Comparison of ENCODE assay signal across 8 cellular contexts in the genomic region with DNA sequence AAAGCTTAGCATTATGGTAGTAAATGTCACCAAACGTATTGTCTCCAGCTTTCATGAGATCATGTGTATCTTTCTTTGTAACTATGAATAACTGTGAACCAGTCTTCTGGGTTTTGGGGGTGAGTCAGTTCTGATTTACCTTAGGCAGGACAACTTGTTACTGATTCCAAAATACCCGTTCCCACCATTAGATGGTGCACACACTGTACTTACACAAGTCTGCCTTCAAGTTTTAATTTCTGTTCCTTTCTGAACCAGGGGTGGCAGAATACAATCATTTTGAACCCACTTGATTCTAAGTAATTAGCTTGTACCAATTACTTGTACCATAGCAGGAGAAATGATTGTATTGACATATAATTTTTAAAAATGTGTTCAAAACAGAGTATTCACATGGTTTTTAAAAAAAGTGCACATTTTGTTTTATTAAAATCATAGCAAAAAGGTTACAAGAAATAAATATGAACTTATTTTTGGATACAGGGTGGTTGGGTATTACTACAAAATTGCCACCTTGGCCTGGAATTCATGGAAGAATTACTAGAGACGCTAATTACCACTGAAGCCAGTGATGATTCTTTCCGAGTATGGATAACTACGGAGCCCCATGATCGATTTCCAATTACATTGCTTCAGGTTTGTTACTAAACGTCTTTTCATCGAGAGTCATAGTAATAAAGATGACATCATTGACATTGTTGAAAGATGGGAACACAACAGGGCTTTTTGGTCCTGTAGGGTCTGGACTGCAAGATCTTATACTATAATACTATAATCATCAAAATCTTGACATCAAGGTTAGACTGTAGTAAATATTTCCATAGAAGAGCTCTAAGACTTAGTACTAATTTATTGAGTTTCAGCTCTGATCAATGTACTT.
A peak's percentile ranks its signal among the peaks of the same experiment; 100 is the strongest.
DNase-seq lines count a peak whose midpoint lies in the region; ATAC-seq and TF ChIP-seq lines count a peak whose summit lies in the region.

No MANE protein-coding gene starts in this region.

- no peak overlapping the region for H3K27ac Mint-ChIP-seq in activated naive CD4-positive, alpha-beta T cell treated with anti-CD3 and anti-CD28 coated beads for 36 hours

- peak; percentile 63 to 75 for ATAC-seq in upper lobe of left lung (ENCODE audit: low FRiP score in 2 of 2)
- no peak for ATAC-seq in GM19324 (IDR thresholded peaks at IDR 0.05; ENCODE audit: low FRiP score, unreplicated experiment)

- TF ChIP-seq EP300 in Ishikawa (IDR thresholded peaks at IDR 0.05; ENCODE audit: borderline replicate concordance) (no peak), upper lobe of left lung (IDR thresholded peaks at IDR 0.05) (no peak)

- no peaks in the 10 kb centered on the region for H3K9me3 Mint-ChIP-seq in activated naive CD4-positive, alpha-beta T cell treated with anti-CD3 and anti-CD28 coated beads for 36 hours

- no peaks in the 10 kb centered on the region for H3K79me2 ChIP-seq in OCI-LY7 (ENCODE audit: insufficient read depth, low read depth, low read length)

- H3K27me3 Mint-ChIP-seq in activated naive CD4-positive, alpha-beta T cell treated with anti-CD3 and anti-CD28 coated beads for 36 hours (ENCODE audit: low read depth), result no peaks in the 10 kb centered on the region

- H3K36me3 ChIP-seq in OCI-LY7 (ENCODE audit: insufficient read depth, low read length) (no peaks in the 10 kb centered on the region), upper lobe of left lung (no peaks in the 10 kb centered on the region)

- WGBS in upper lobe of left lung, 2 donors, result 69 to 73% methylated on average over 8 of the region's 8 CpGs

- DNase-seq in activated naive CD4-positive, alpha-beta T cell treated with anti-CD3 and anti-CD28 coated beads for 36 hours, result peak; percentile 60
- DNase-seq in activated naive CD4-positive, alpha-beta T cell treated with Interleukin-2 at 50 U/mL for 16 hours, result no peak
- DNase-seq in OCI-LY7 (ENCODE audit: low spot score), result peak; percentile 52
- peak; percentile 4 for DNase-seq in central memory CD4-positive, alpha-beta T cell
- peak; percentile 76 for DNase-seq in left kidney (ENCODE audit: low read depth, low spot score)
- no peak for DNase-seq in upper lobe of left lung

- no peaks in the 10 kb centered on the region for H3K9me3 ChIP-seq in OCI-LY7 (ENCODE audit: low read length)
- H3K9me3 ChIP-seq in upper lobe of left lung, result no peaks in the 10 kb centered on the region

- H2AFZ ChIP-seq in OCI-LY7 (ENCODE audit: low read length), result no peak overlapping the region

- no peak overlapping the region for H3K27ac ChIP-seq in OCI-LY7 (ENCODE audit: low read depth, low read length, poor library complexity, severe bottlenecking)
- no peak overlapping the region for H3K27ac ChIP-seq in upper lobe of left lung

- intact Hi-C loops in activated naive CD4-positive, alpha-beta T cell treated with anti-CD3 and anti-CD28 coated beads for 36 hours (cut with micrococcal nuclease), result loop anchor here (1.0 to 2.0 kb wide), 5 partner anchors 101 to 330 kb away; a partner anchor contains a TSS
- intact Hi-C loops in OCI-LY7 (cut with micrococcal nuclease; ENCODE audit: unreplicated experiment), result loop anchor here (10.0 kb wide), 1 partner anchor 331 kb away; no protein-coding TSS in a partner anchor

- H3K4me3 Mint-ChIP-seq in activated naive CD4-positive, alpha-beta T cell treated with anti-CD3 and anti-CD28 coated beads for 36 hours, result no peak overlapping the region

- no peaks in the 10 kb centered on the region for H3K9me2 ChIP-seq in OCI-LY7 (ENCODE audit: insufficient read depth, low read length)

- H3K36me3 Mint-ChIP-seq in activated naive CD4-positive, alpha-beta T cell treated with anti-CD3 and anti-CD28 coated beads for 36 hours (ENCODE audit: low read depth), result no peaks in the 10 kb centered on the region

- H3K4me3 ChIP-seq in OCI-LY7 (ENCODE audit: low read depth, low read length, poor library complexity, severe bottlenecking) (no peak overlapping the region), upper lobe of left lung (no peak overlapping the region)

- peak; percentile 70 for TF ChIP-seq RAD21 in Ishikawa (IDR thresholded peaks at IDR 0.05; ENCODE audit: low read depth)

- no peaks in the 10 kb centered on the region for H4K20me1 ChIP-seq in OCI-LY7 (ENCODE audit: insufficient read depth, low read length)

- no peaks in the 10 kb centered on the region for H3K27me3 ChIP-seq in upper lobe of left lung

- POLR2A ChIA-PET in OCI-LY7 (lab: Charles Lee), result no interaction called here

- H3K4me1 Mint-ChIP-seq in activated naive CD4-positive, alpha-beta T cell treated with anti-CD3 and anti-CD28 coated beads for 36 hours (ENCODE audit: low read depth), result no peaks in the 10 kb centered on the region

- H3K4me1 ChIP-seq in OCI-LY7 (ENCODE audit: insufficient read depth, low read length, poor library complexity, severe bottlenecking) (no peaks in the 10 kb centered on the region), upper lobe of left lung (no peaks in the 10 kb centered on the region)

- no peak for TF ChIP-seq POLR2A in upper lobe of left lung (IDR thresholded peaks at IDR 0.05)

- BruUV-seq in OCI-LY7 (replicated peaks; lab: Mats Ljungman, UMichigan), result no TSS peak

- TF ChIP-seq CTCF in OCI-LY7 (conservative IDR thresholded peaks at IDR 0.05; ENCODE audit: low read length) (peak; percentile 81), upper lobe of left lung (IDR thresholded peaks at IDR 0.05) (peak; percentile 22 to 76 (median 50))

- no peak overlapping the region for H3K4me2 ChIP-seq in OCI-LY7 (ENCODE audit: low read length)

- CTCF ChIA-PET in activated naive CD4-positive, alpha-beta T cell treated with anti-CD3 and anti-CD28 coated beads for 36 hours (lab: Charles Lee), result interaction anchor here (0.6 to 4.1 kb wide), 16 partner anchors 9 to 337 kb away, joined by 3 to 23 read pairs (median 4); no protein-coding TSS in a partner anchor
- CTCF ChIA-PET in OCI-LY7 (lab: Charles Lee; ENCODE audit: unreplicated experiment), result no interaction called here

TF ChIP-seq in Ishikawa, 13 proteins besides CTCF, POLR2A, EP300 and RAD21:
- TF ChIP-seq, protein P1, sequence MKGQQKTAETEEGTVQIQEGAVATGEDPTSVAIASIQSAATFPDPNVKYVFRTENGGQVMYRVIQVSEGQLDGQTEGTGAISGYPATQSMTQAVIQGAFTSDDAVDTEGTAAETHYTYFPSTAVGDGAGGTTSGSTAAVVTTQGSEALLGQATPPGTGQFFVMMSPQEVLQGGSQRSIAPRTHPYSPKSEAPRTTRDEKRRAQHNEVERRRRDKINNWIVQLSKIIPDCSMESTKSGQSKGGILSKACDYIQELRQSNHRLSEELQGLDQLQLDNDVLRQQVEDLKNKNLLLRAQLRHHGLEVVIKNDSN (IDR thresholded peaks at IDR 0.05), result no peak
- no peak for TF ChIP-seq NFIC (IDR thresholded peaks at IDR 0.05)
- TF ChIP-seq ZBTB7A (IDR thresholded peaks at IDR 0.05; ENCODE audit: low read depth), result no peak
- TF ChIP-seq CREB1 (IDR thresholded peaks at IDR 0.05; ENCODE audit: low read depth), result no peak

Comparison
In these comparisons a context has a peak if more than half of its experiments do, and no peak if none do; other contexts are left out.
1. DNase-seq: peak in activated naive CD4-positive, alpha-beta T cell treated with anti-CD3 and anti-CD28 coated beads for 36 hours (single experiment), OCI-LY7 (single experiment), central memory CD4-positive, alpha-beta T cell (single experiment) and left kidney (single experiment); none in activated naive CD4-positive, alpha-beta T cell treated with Interleukin-2 at 50 U/mL for 16 hours (single experiment) and upper lobe of left lung (0 of 2).